In the genomic region with DNA sequence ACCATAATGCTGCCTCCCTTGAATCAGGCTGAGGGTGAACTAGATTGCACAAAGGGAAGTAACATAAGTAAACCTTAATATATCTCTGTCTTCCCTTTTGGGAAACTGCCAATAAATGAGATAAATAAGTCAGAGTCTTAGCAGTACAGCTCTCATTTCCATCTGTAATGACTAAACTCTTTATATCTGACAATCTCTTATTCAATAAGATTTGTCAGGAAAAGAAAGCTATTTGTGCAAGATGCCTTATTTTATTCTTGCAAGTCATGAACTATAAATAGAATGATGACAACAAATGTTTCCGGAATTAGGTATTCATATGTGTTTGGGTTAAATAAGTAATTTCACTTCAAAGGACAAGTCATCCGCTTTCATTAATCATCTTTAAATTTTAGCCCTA, we compare ENCODE assay signal across 25 cellular contexts.
A peak's percentile ranks its signal among the peaks of the same experiment; 100 is the strongest.
DNase-seq lines count a peak whose midpoint lies in the region; ATAC-seq and TF ChIP-seq lines count a peak whose summit lies in the region.
"Had no signal": no experiment of that assay in that cellular context is flagged by ENCODE, and none has a peak within 500 bp of the region (broad histone marks: within the 10 kb centered on the region; RNA-seq: fewer than 3 reads in every experiment).

No MANE protein-coding gene starts in this region.

- no peaks in the 10 kb centered on the region for H3K27me3 Mint-ChIP-seq in chondrocyte (ENCODE audit: low read depth)
- H3K27me3 Mint-ChIP-seq: activated B cell treated with CpG ODN at 0.5 μM for 24 hours; activated CD8-positive, alpha-beta T cell treated with anti-CD3 and anti-CD28 coated beads for 36 hours; activated naive CD4-positive, alpha-beta T cell treated with anti-CD3 and anti-CD28 coated beads, Interleukin-2, amount 10 ng/mL, durations not matched to agents 7 days and 5 days; central memory CD8-positive, alpha-beta T cell had no signal

- H3K4me3 Mint-ChIP-seq in chondrocyte (ENCODE audit: unreplicated experiment) = no peak overlapping the region
- H3K4me3 Mint-ChIP-seq: activated B cell treated with CpG ODN at 0.5 μM for 24 hours; activated CD8-positive, alpha-beta T cell treated with anti-CD3 and anti-CD28 coated beads for 36 hours; activated naive CD4-positive, alpha-beta T cell treated with anti-CD3 and anti-CD28 coated beads, Interleukin-2, amount 10 ng/mL, durations not matched to agents 7 days and 5 days; CD8-positive, alpha-beta T cell; central memory CD8-positive, alpha-beta T cell; natural killer cell had no signal

- CTCF ChIA-PET in A673 (lab: Charles Lee) = interaction anchor here (0.7 kb wide), 1 partner anchor 69 kb away, joined by 3 read pairs; no protein-coding TSS in a partner anchor

- TF ChIP-seq CTCF in A673 (conservative IDR thresholded peaks at IDR 0.05; ENCODE audit: low read depth, low read length) (no peak), fibroblast of mammary gland (conservative IDR thresholded peaks at IDR 0.05; ENCODE audit: control insufficient read depth, insufficient read depth, low read depth, low read length) (no peak), gastrocnemius medialis (IDR thresholded peaks at IDR 0.05 in 4 of 5, conservative IDR thresholded peaks at IDR 0.05 in 1 of 5) (no peak), chondrocyte (IDR thresholded peaks at IDR 0.05) (no peak)

- H3K9ac ChIP-seq in SK-N-MC (ENCODE audit: insufficient read length) = no peak overlapping the region
- H3K9ac ChIP-seq: parathyroid adenoma had no signal

- in situ Hi-C loops in gastrocnemius medialis (cut with MboI; ENCODE audit: low sequenced_read_pairs in 4 of 4) = no loop called here

- H3K4me3 ChIP-seq in A673 (ENCODE audit: low read depth, low read length, poor library complexity, severe bottlenecking) = no peak overlapping the region
- no peak overlapping the region for H3K4me3 ChIP-seq in SK-N-MC
- H3K4me3 ChIP-seq in fibroblast of mammary gland (ENCODE audit: control insufficient read depth, low read depth, low read length) = no peak overlapping the region
- H3K4me3 ChIP-seq in gastrocnemius medialis = no peak overlapping the region
- H3K4me3 ChIP-seq: sigmoid colon, testis had no signal

- intact Hi-C loops in A673 (cut with micrococcal nuclease; ENCODE audit: unreplicated experiment) (loop anchor here (2.0 to 10.0 kb wide), 4 partner anchors 81 to 1204 kb away; no protein-coding TSS in a partner anchor), gastrocnemius medialis (cut with DNase I; ENCODE audit: low total_unique reads) (no loop called here)

- H3K4me1 Mint-ChIP-seq in chondrocyte (ENCODE audit: low read depth) = no peaks in the 10 kb centered on the region
- H3K4me1 Mint-ChIP-seq: activated B cell treated with CpG ODN at 0.5 μM for 24 hours; activated naive CD4-positive, alpha-beta T cell treated with anti-CD3 and anti-CD28 coated beads, Interleukin-2, amount 10 ng/mL, durations not matched to agents 7 days and 5 days; central memory CD8-positive, alpha-beta T cell; natural killer cell had no signal

- H3K27ac ChIP-seq in A673 (ENCODE audit: low read depth, low read length, poor library complexity, severe bottlenecking) (peak overlapping the region; percentile 18), SK-N-MC (no peak overlapping the region), gastrocnemius medialis (no peak overlapping the region)
- H3K27ac ChIP-seq: epithelial cell of prostate, parathyroid adenoma, sigmoid colon, testis had no signal

- H3K27me3 ChIP-seq in A673 (replicated peaks; ENCODE audit: insufficient read depth, low read depth, low read length, poor library complexity) = no peaks in the 10 kb centered on the region
- no peaks in the 10 kb centered on the region for H3K27me3 ChIP-seq in gastrocnemius medialis
- H3K27me3 ChIP-seq: sigmoid colon, testis had no signal

- no peak for ATAC-seq in gastrocnemius medialis
- ATAC-seq: activated CD8-positive, alpha-beta T cell treated with anti-CD3 and anti-CD28 coated beads for 36 hours; CD8-positive, alpha-beta T cell; left lobe of liver; natural killer cell had no signal

- H3K9me3 ChIP-seq in A673 (ENCODE audit: low read depth, low read length, poor library complexity, severe bottlenecking) (no peaks in the 10 kb centered on the region), SK-N-MC (ENCODE audit: low read depth, low read length) (no peaks in the 10 kb centered on the region), gastrocnemius medialis (no peaks in the 10 kb centered on the region)
- H3K9me3 ChIP-seq: sigmoid colon, testis had no signal

- H3K4me1 ChIP-seq in A673 (ENCODE audit: insufficient read depth, low read length, poor library complexity, severe bottlenecking) (peaks cover 34% of the 10 kb centered on the region), gastrocnemius medialis (no peaks in the 10 kb centered on the region)
- H3K4me1 ChIP-seq: parathyroid adenoma, sigmoid colon, testis had no signal

- TF ChIP-seq POLR2A in gastrocnemius medialis (IDR thresholded peaks at IDR 0.05) = no peak

- no peak overlapping the region for H3K27ac Mint-ChIP-seq in chondrocyte (ENCODE audit: unreplicated experiment)
- H3K27ac Mint-ChIP-seq: activated B cell treated with CpG ODN at 0.5 μM for 24 hours; activated CD8-positive, alpha-beta T cell treated with anti-CD3 and anti-CD28 coated beads for 36 hours; activated naive CD4-positive, alpha-beta T cell treated with anti-CD3 and anti-CD28 coated beads, Interleukin-2, amount 10 ng/mL, durations not matched to agents 7 days and 5 days; CD8-positive, alpha-beta T cell; natural killer cell had no signal

- DNase-seq in A673 (ENCODE audit: low spot score) (peak; percentile 92), GM04504 (ENCODE audit: low read depth) (peak; percentile 40), SK-N-MC (ENCODE audit: low read depth, low spot score) (peak; percentile 42), fibroblast of mammary gland (ENCODE audit: low read depth) (peak; percentile 57), gastrocnemius medialis (no peak), NCI-H2227 (lab: John Stamatoyannopoulos, UW; ENCODE audit: unreplicated experiment) (no peak), chondrocyte (ENCODE audit: low spot score) (no peak)
- no peak for DNase-seq in activated CD4-positive, alpha-beta T cell treated with anti-CD3 and anti-CD28 coated beads, Interleukin-2, amount 50 U/mL, for 1 hour
- DNase-seq: activated B cell treated with CpG ODN at 0.5 μM for 24 hours; activated CD8-positive, alpha-beta T cell treated with anti-CD3 and anti-CD28 coated beads for 36 hours; activated naive CD4-positive, alpha-beta T cell treated with anti-CD3 and anti-CD28 coated beads, Interleukin-2, amount 10 ng/mL, durations not matched to agents 7 days and 5 days; activated T-cell treated with anti-CD3 and anti-CD28 coated beads, Interleukin-2, amount 50 U/mL, for 1 hour; aorta; CD8-positive, alpha-beta T cell; natural killer cell; NCI-H1417 treated with DMSO at 0.1 percent for 48 hours; NCI-H526; SHP77; sigmoid colon; T-helper 2 cell; testis had no signal

- no peaks in the 10 kb centered on the region for H3K36me3 Mint-ChIP-seq in chondrocyte (ENCODE audit: low read depth)
- H3K36me3 Mint-ChIP-seq: activated naive CD4-positive, alpha-beta T cell treated with anti-CD3 and anti-CD28 coated beads, Interleukin-2, amount 10 ng/mL, durations not matched to agents 7 days and 5 days; CD8-positive, alpha-beta T cell; natural killer cell had no signal

- POLR2A ChIA-PET in A673 (lab: Charles Lee; ENCODE audit: low non-redundant PET) = no interaction called here

- no TSS peak for BruUV-seq in A673 (replicated peaks; lab: Mats Ljungman, UMichigan)

- no peaks in the 10 kb centered on the region for H3K36me3 ChIP-seq in A673 (ENCODE audit: insufficient read depth, low read length, poor library complexity, severe bottlenecking)
- no peaks in the 10 kb centered on the region for H3K36me3 ChIP-seq in SK-N-MC (ENCODE audit: insufficient read depth, low read length)
- no peaks in the 10 kb centered on the region for H3K36me3 ChIP-seq in gastrocnemius medialis
- H3K36me3 ChIP-seq: sigmoid colon had no signal

- H3K9me3 Mint-ChIP-seq in chondrocyte (ENCODE audit: low read depth) = peaks cover 5% of the 10 kb centered on the region
- H3K9me3 Mint-ChIP-seq: activated naive CD4-positive, alpha-beta T cell treated with anti-CD3 and anti-CD28 coated beads, Interleukin-2, amount 10 ng/mL, durations not matched to agents 7 days and 5 days; CD8-positive, alpha-beta T cell had no signal

Comparison
In these comparisons a context has a peak if more than half of its experiments do, and no peak if none do; other contexts are left out.
1. DNase-seq: peak in A673 (single experiment), GM04504 (single experiment), SK-N-MC (single experiment) and fibroblast of mammary gland (single experiment); none in gastrocnemius medialis (0 of 2), NCI-H2227 (single experiment), chondrocyte (single experiment) and activated CD4-positive, alpha-beta T cell treated with anti-CD3 and anti-CD28 coated beads, Interleukin-2, amount 50 U/mL, for 1 hour (single experiment).